9 cellular contexts compared by ENCODE assay signal in genomic region chr11:128757235-128757711, GRCh38.
DNase-seq lines count a peak whose midpoint lies in the region; ATAC-seq and TF ChIP-seq lines count a peak whose summit lies in the region.
"Had no signal": no experiment of that assay in that cellular context is flagged by ENCODE, and none has a peak within 500 bp of the region (broad histone marks: within the 10 kb centered on the region; RNA-seq: fewer than 3 reads in every experiment).

No MANE protein-coding gene starts in this region.

- H3K9me2 ChIP-seq in SK-N-SH: no peaks in the 10 kb centered on the region

- no peaks in the 10 kb centered on the region for H3K36me3 Mint-ChIP-seq in progenitor cell of endocrine pancreas (ENCODE audit: insufficient read depth)

- no peak overlapping the region for H3K4me3 ChIP-seq in SK-N-SH (ENCODE audit: low read depth in 2 of 2, low read length in 1 of 2)

- H3K36me3 ChIP-seq in SK-N-SH (replicated peaks in 1 of 2; ENCODE audit: control insufficient read depth in 1 of 2, insufficient read depth in 2 of 2, low read length in 1 of 2): no peaks in the 10 kb centered on the region

- intact Hi-C loops in left colon (cut with DNase I, micrococcal nuclease): no loop called here

- H3K4me1 Mint-ChIP-seq in progenitor cell of endocrine pancreas (ENCODE audit: low read depth): no peaks in the 10 kb centered on the region

- DNase-seq in SK-N-SH (no peak), RPMI7951 (ENCODE audit: low read depth) (peak; percentile 66), left colon (peak; percentile 40 to 47), progenitor cell of endocrine pancreas (ENCODE audit: low spot score, unreplicated experiment) (no peak)
- DNase-seq in activated effector memory CD4-positive, alpha-beta T cell treated with Interleukin-2 at 50 U/mL for 16 hours: peak; percentile 53
- peak; percentile 20 to 61 (median 39) for DNase-seq in stimulated activated naive CD4-positive, alpha-beta T cell (lab: John Stamatoyannopoulos, UW)

- peak overlapping the region in 1 of 2 experiments; percentile 92; a peak in 1 of 4 replicates for H3K27ac ChIP-seq in SK-N-SH (ENCODE audit: low read depth in 2 of 2, low read length in 1 of 2)
- H3K27ac ChIP-seq: C4-2B had no signal

- H2AFZ ChIP-seq in SK-N-SH (ENCODE audit: low read depth): no peak overlapping the region

- H3K9me3 ChIP-seq in SK-N-SH: no peaks in the 10 kb centered on the region

- WGBS in SK-N-SH (ENCODE audit: low lambda C conversion rate): 66% methylated on average over 3 of the region's 3 CpGs

- no peak overlapping the region for H3K9ac ChIP-seq in SK-N-SH

- H3K4me3 Mint-ChIP-seq in progenitor cell of endocrine pancreas (ENCODE audit: low read depth): no peak overlapping the region

- peaks cover 21% of the 10 kb centered on the region for H3F3A ChIP-seq in SK-N-SH (replicated peaks; ENCODE audit: insufficient read depth)

- H3K4me2 ChIP-seq in SK-N-SH: no peak overlapping the region

- POLR2A ChIA-PET in SK-N-SH (lab: Yijun Ruan, JAX): no interaction called here

- ATAC-seq in SK-N-SH treated with all-trans-retinoic acid at 6 μM for 48 hours (no peak), HG02943 (IDR thresholded peaks at IDR 0.05; ENCODE audit: low read depth, unreplicated experiment) (peak; percentile 90), left colon (peak; percentile 35)

- TF ChIP-seq EP300 in SK-N-SH (IDR thresholded peaks at IDR 0.05; ENCODE audit: borderline replicate concordance in 1 of 2, low read depth in 1 of 2, low read length in 1 of 2): no peak

- peaks cover 14% of the 10 kb centered on the region; the same call in 1 of the 2 replicates for H3K79me2 ChIP-seq in SK-N-SH (ENCODE audit: insufficient read depth)

- CTCF ChIA-PET in SK-N-SH (lab: Yijun Ruan, JAX): interaction anchor here (2.5 kb wide), 1 partner anchor 20 kb away, joined by 6 read pairs; no protein-coding TSS in a partner anchor

- peak; percentile 51 for TF ChIP-seq CTCF in SK-N-SH (IDR thresholded peaks at IDR 0.05)
- no peak for TF ChIP-seq CTCF in progenitor cell of endocrine pancreas (IDR thresholded peaks at IDR 0.05; ENCODE audit: unreplicated experiment)

- H3K27me3 Mint-ChIP-seq in progenitor cell of endocrine pancreas: peaks cover 42% of the 10 kb centered on the region

- H3K27ac Mint-ChIP-seq in progenitor cell of endocrine pancreas: no peak overlapping the region

- no peaks in the 10 kb centered on the region for H3K27me3 ChIP-seq in SK-N-SH (ENCODE audit: insufficient read depth)

- no peak for TF ChIP-seq RAD21 in SK-N-SH (IDR thresholded peaks at IDR 0.05; ENCODE audit: low read length)

- no peaks in the 10 kb centered on the region for H3K9me3 Mint-ChIP-seq in progenitor cell of endocrine pancreas (ENCODE audit: low read depth)

- H4K20me1 ChIP-seq in SK-N-SH (ENCODE audit: insufficient read depth): no peaks in the 10 kb centered on the region

- peaks cover 0 to 19% of the 10 kb centered on the region in 2 experiments; a peak in 3 of 4 replicates for H3K4me1 ChIP-seq in SK-N-SH (ENCODE audit: control insufficient read depth in 1 of 2, insufficient read depth in 2 of 2, low read depth in 1 of 2, low read length in 1 of 2)

TF ChIP-seq in SK-N-SH, 30 proteins besides CTCF, POLR2A, EP300 and RAD21:
- TF ChIP-seq GABPA (IDR thresholded peaks at IDR 0.05; ENCODE audit: low read depth): no peak
- TF ChIP-seq NFIC (IDR thresholded peaks at IDR 0.05; ENCODE audit: borderline replicate concordance): no peak
- no peak for TF ChIP-seq TEAD4 (IDR thresholded peaks at IDR 0.05; ENCODE audit: borderline replicate concordance, insufficient read depth)
- TF ChIP-seq RXRA (IDR thresholded peaks at IDR 0.05; ENCODE audit: borderline replicate concordance, low read depth): no peak
- TF ChIP-seq POLR2AphosphoS5 (IDR thresholded peaks at IDR 0.05; ENCODE audit: low read depth, low read length): no peak

TF ChIP-seq in SK-N-SH treated with all-trans-retinoic acid at 6 μM for 48 hours, 23 proteins besides CTCF, POLR2A, EP300 and RAD21:
- TF ChIP-seq TOX (CRISPR knock-in tag; IDR thresholded peaks at IDR 0.05; ENCODE audit: borderline replicate concordance) (no peak), GLIS3 (CRISPR knock-in tag; IDR thresholded peaks at IDR 0.05) (no peak), CSDC2 (CRISPR knock-in tag; IDR thresholded peaks at IDR 0.05) (no peak), PATZ1 (CRISPR knock-in tag; IDR thresholded peaks at IDR 0.05; ENCODE audit: borderline replicate concordance) (no peak), ARNTL (CRISPR knock-in tag; IDR thresholded peaks at IDR 0.05; ENCODE audit: borderline replicate concordance, low read depth) (no peak), CSRNP3 (CRISPR knock-in tag; IDR thresholded peaks at IDR 0.05) (no peak), SNAI2 (CRISPR knock-in tag; IDR thresholded peaks at IDR 0.05) (no peak), ZC3H10 (CRISPR knock-in tag; IDR thresholded peaks at IDR 0.05) (no peak), POU6F1 (CRISPR knock-in tag; IDR thresholded peaks at IDR 0.05; ENCODE audit: borderline replicate concordance, low read depth) (no peak), ZNF565 (CRISPR knock-in tag; conservative IDR thresholded peaks at IDR 0.05; ENCODE audit: low read depth) (no peak), CREB5 (CRISPR knock-in tag; IDR thresholded peaks at IDR 0.05; ENCODE audit: low read depth) (no peak), ISL1 (CRISPR knock-in tag; IDR thresholded peaks at IDR 0.05) (no peak), TCF4 (CRISPR knock-in tag; IDR thresholded peaks at IDR 0.05; ENCODE audit: borderline replicate concordance) (no peak), OSR1 (CRISPR knock-in tag; IDR thresholded peaks at IDR 0.05) (no peak), ZFP3 (CRISPR knock-in tag; IDR thresholded peaks at IDR 0.05) (no peak)

Comparison
In these comparisons a context has a peak if more than half of its experiments do, and no peak if none do; other contexts are left out.
1. DNase-seq: peak in RPMI7951 (single experiment), activated effector memory CD4-positive, alpha-beta T cell treated with Interleukin-2 at 50 U/mL for 16 hours (single experiment), left colon (2 of 2) and stimulated activated naive CD4-positive, alpha-beta T cell (6 of 6); none in SK-N-SH (single experiment) and progenitor cell of endocrine pancreas (single experiment).